ENCODE assay signal across 27 cellular contexts in genomic region chr2:97658691-97659157, GRCh38. TPM values are rescaled to one million over a fixed set of nuclear protein-coding genes. Genes with fewer than 3 reads are reported as not detected.
"Had no signal": no experiment of that assay in that cellular context is flagged by ENCODE, and none has a peak within 500 bp of the region (broad histone marks: within the 10 kb centered on the region; RNA-seq: fewer than 3 reads in every experiment).

No MANE protein-coding gene starts in this region.

- H3K4me3 Mint-ChIP-seq: activated CD4-positive, alpha-beta memory T cell treated with anti-CD3 and anti-CD28 coated beads, Interleukin-2, amount 10 ng/mL, durations not matched to agents 7 days and 5 days; activated CD4-positive, alpha-beta T cell treated with anti-CD3 and anti-CD28 coated beads, Interleukin-2, amount 10 ng/mL, durations not matched to agents 7 days and 5 days; activated CD8-positive, alpha-beta memory T cell treated with anti-CD3 and anti-CD28 coated beads, Interleukin-2, amount 10 ng/mL, durations not matched to agents 7 days and 5 days; activated naive CD4-positive, alpha-beta T cell treated with anti-CD3 and anti-CD28 coated beads, Interleukin-2, amount 10 ng/mL, durations not matched to agents 7 days and 5 days; mesothelial cell of epicardium; stimulated activated naive CD8-positive, alpha-beta T cell treated with anti-CD3 and anti-CD28 coated beads, Interleukin-15, Interleukin-2, amounts not matched to agents 100 ng/mL and 50 ng/mL, for 24 hours; type B pancreatic cell had no signal

- H3K4me3 ChIP-seq: breast epithelium, heart left ventricle, ovary, skin epidermis, thoracic aorta, uterus had no signal

- H3K27me3 Mint-ChIP-seq: activated CD4-positive, alpha-beta memory T cell treated with anti-CD3 and anti-CD28 coated beads, Interleukin-2, amount 10 ng/mL, durations not matched to agents 7 days and 5 days; activated CD4-positive, alpha-beta T cell treated with anti-CD3 and anti-CD28 coated beads, Interleukin-2, amount 10 ng/mL, durations not matched to agents 7 days and 5 days; activated CD8-positive, alpha-beta memory T cell treated with anti-CD3 and anti-CD28 coated beads, Interleukin-2, amount 10 ng/mL, durations not matched to agents 7 days and 5 days; activated naive CD4-positive, alpha-beta T cell treated with anti-CD3 and anti-CD28 coated beads, Interleukin-2, amount 10 ng/mL, durations not matched to agents 7 days and 5 days; naive B cell; progenitor cell of endocrine pancreas; stimulated activated naive CD8-positive, alpha-beta T cell treated with anti-CD3 and anti-CD28 coated beads, Interleukin-15, Interleukin-2, amounts not matched to agents 100 ng/mL and 50 ng/mL, for 24 hours; type B pancreatic cell had no signal

- H3K27me3 ChIP-seq: breast epithelium, heart left ventricle, ovary, uterus had no signal

- H3K27ac ChIP-seq: breast epithelium, heart left ventricle, ovary, skin epidermis, thoracic aorta, uterus, WERI-Rb-1 had no signal

- H3K9me3 ChIP-seq: ovary, thoracic aorta had no signal

- ATAC-seq: activated CD4-positive, CD25-positive, alpha-beta regulatory T cell treated with anti-CD3 and anti-CD28 coated beads, Interleukin-2, amount 50 U/mL, for 24 hours; activated CD8-positive, alpha-beta memory T cell treated with anti-CD3 and anti-CD28 coated beads, Interleukin-2, amount 10 ng/mL, durations not matched to agents 7 days and 5 days; esophagus mucosa; heart left ventricle; sciatic nerve had no signal

- DNase-seq: activated CD4-positive, alpha-beta memory T cell treated with anti-CD3 and anti-CD28 coated beads, Interleukin-2, amount 10 ng/mL, durations not matched to agents 7 days and 5 days; activated CD4-positive, alpha-beta T cell treated with anti-CD3 and anti-CD28 coated beads, Interleukin-2, amount 10 ng/mL, durations not matched to agents 7 days and 5 days; activated CD8-positive, alpha-beta memory T cell treated with anti-CD3 and anti-CD28 coated beads, Interleukin-2, amount 10 ng/mL, durations not matched to agents 7 days and 5 days; activated effector memory CD4-positive, alpha-beta T cell treated with anti-CD3 and anti-CD28 coated beads, Interleukin-2, amount 50 U/mL, for 16 hours; activated naive CD4-positive, alpha-beta T cell treated with anti-CD3 and anti-CD28 coated beads, Interleukin-2, amount 10 ng/mL, durations not matched to agents 7 days and 5 days; central memory CD4-positive, alpha-beta T cell; foreskin fibroblast; naive B cell; ovary; stimulated activated CD4-positive, alpha-beta T cell treated with anti-CD3 and anti-CD28 coated beads, Interleukin-12 subunit alpha, Interleukin-12 subunit beta, amount 100 ng/mL, for 4 hours; stimulated activated CD4-positive, alpha-beta T cell treated with anti-CD3 and anti-CD28 coated beads, Interleukin-4, amount 100 ng/mL, for 1 hour; uterus; WERI-Rb-1 had no signal

- H3K36me3 ChIP-seq: ovary, uterus had no signal

- H3K27ac Mint-ChIP-seq: activated CD4-positive, alpha-beta memory T cell treated with anti-CD3 and anti-CD28 coated beads, Interleukin-2, amount 10 ng/mL, durations not matched to agents 7 days and 5 days; activated CD4-positive, alpha-beta T cell treated with anti-CD3 and anti-CD28 coated beads, Interleukin-2, amount 10 ng/mL, durations not matched to agents 7 days and 5 days; activated CD8-positive, alpha-beta memory T cell treated with anti-CD3 and anti-CD28 coated beads, Interleukin-2, amount 10 ng/mL, durations not matched to agents 7 days and 5 days; activated naive CD4-positive, alpha-beta T cell treated with anti-CD3 and anti-CD28 coated beads, Interleukin-2, amount 10 ng/mL, durations not matched to agents 7 days and 5 days; mesothelial cell of epicardium; progenitor cell of endocrine pancreas; stimulated activated naive CD8-positive, alpha-beta T cell treated with anti-CD3 and anti-CD28 coated beads, Interleukin-15, Interleukin-2, amounts not matched to agents 100 ng/mL and 50 ng/mL, for 24 hours; type B pancreatic cell had no signal

- H3K9me3 Mint-ChIP-seq: activated CD4-positive, alpha-beta memory T cell treated with anti-CD3 and anti-CD28 coated beads, Interleukin-2, amount 10 ng/mL, durations not matched to agents 7 days and 5 days; activated CD4-positive, alpha-beta T cell treated with anti-CD3 and anti-CD28 coated beads, Interleukin-2, amount 10 ng/mL, durations not matched to agents 7 days and 5 days; activated naive CD4-positive, alpha-beta T cell treated with anti-CD3 and anti-CD28 coated beads, Interleukin-2, amount 10 ng/mL, durations not matched to agents 7 days and 5 days; naive B cell; stimulated activated naive CD8-positive, alpha-beta T cell treated with anti-CD3 and anti-CD28 coated beads, Interleukin-15, Interleukin-2, amounts not matched to agents 100 ng/mL and 50 ng/mL, for 24 hours had no signal

RNA-seq across cellular contexts. Expression of gene ZAP70, which starts 54.7 kb away (rescaled TPM):
- total RNA-seq: endothelial cell of umbilical vein, kidney epithelial cell, renal cortical epithelial cell had no signal
